Comparison of ENCODE assay signal across 2 cellular contexts in the genomic region with DNA sequence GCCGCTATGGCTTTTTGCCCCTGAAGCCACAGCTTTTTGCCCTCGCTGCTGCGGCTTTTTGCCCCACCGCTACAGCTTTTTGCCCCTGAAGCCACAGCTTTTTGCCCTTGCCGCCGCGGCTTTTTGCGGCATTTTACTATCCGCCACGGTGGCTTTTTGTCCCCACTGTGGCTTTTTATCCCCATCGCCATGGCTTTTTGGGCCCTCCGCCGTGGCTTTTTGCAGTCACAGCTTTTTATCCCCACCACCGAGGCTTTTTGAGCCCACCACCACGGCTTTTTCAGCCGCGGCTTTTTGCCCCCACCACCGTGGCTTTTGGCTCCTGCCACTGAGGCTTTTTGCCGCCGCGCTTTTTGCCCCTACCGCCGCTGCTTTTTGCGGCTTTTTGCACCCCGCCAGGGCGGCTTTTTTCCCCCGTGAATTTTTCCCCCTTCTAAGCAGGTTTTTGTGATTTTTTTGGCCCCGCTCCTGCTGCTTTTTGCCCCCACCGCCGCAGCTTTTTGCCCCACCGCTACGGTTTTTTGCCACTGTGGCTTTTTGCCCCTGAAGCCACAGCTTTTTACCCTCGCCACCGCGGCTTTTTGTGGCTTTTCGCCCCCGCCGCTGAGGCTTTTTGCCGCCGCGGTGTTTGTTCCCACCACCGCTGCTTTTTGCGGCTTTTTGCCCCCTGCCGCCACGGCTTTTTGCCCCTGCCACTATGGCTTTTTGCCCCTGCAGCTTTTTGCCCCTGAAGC.
TF ChIP-seq lines count a peak whose summit lies in the region.

No MANE protein-coding gene starts in this region.

TF ChIP-seq in SK-N-SH, 30 proteins besides CTCF, POLR2A, EP300 and RAD21 (continued from another document):
- TF ChIP-seq, protein P1, sequence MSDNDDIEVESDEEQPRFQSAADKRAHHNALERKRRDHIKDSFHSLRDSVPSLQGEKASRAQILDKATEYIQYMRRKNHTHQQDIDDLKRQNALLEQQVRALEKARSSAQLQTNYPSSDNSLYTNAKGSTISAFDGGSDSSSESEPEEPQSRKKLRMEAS (IDR thresholded peaks at IDR 0.05; ENCODE audit: low read depth), result no peak
- no peak for TF ChIP-seq FOSL2 (IDR thresholded peaks at IDR 0.05; ENCODE audit: borderline replicate concordance, low read depth)
- TF ChIP-seq, protein P2, sequence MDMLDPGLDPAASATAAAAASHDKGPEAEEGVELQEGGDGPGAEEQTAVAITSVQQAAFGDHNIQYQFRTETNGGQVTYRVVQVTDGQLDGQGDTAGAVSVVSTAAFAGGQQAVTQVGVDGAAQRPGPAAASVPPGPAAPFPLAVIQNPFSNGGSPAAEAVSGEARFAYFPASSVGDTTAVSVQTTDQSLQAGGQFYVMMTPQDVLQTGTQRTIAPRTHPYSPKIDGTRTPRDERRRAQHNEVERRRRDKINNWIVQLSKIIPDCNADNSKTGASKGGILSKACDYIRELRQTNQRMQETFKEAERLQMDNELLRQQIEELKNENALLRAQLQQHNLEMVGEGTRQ (IDR thresholded peaks at IDR 0.05; ENCODE audit: borderline replicate concordance, low read depth, low read length), result no peak
- no peak for TF ChIP-seq TCF12 (IDR thresholded peaks at IDR 0.05)
- no peak for TF ChIP-seq RFX5 (IDR thresholded peaks at IDR 0.05; ENCODE audit: low read length)
- no peak for TF ChIP-seq RXRA (IDR thresholded peaks at IDR 0.05; ENCODE audit: borderline replicate concordance, low read depth)
- no peak for TF ChIP-seq JUND (IDR thresholded peaks at IDR 0.05)
- TF ChIP-seq SIN3A (IDR thresholded peaks at IDR 0.05; ENCODE audit: borderline replicate concordance, low read depth, low read length), result no peak
- no peak for TF ChIP-seq NFIC (IDR thresholded peaks at IDR 0.05; ENCODE audit: borderline replicate concordance)
- TF ChIP-seq, protein P3, sequence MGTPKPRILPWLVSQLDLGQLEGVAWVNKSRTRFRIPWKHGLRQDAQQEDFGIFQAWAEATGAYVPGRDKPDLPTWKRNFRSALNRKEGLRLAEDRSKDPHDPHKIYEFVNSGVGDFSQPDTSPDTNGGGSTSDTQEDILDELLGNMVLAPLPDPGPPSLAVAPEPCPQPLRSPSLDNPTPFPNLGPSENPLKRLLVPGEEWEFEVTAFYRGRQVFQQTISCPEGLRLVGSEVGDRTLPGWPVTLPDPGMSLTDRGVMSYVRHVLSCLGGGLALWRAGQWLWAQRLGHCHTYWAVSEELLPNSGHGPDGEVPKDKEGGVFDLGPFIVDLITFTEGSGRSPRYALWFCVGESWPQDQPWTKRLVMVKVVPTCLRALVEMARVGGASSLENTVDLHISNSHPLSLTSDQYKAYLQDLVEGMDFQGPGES (IDR thresholded peaks at IDR 0.05; ENCODE audit: low read depth, low read length), result no peak

TF ChIP-seq in SK-N-SH treated with all-trans-retinoic acid at 6 μM for 48 hours, 23 proteins besides CTCF, POLR2A, EP300 and RAD21 (continued from another document):
- TF ChIP-seq, protein P4, sequence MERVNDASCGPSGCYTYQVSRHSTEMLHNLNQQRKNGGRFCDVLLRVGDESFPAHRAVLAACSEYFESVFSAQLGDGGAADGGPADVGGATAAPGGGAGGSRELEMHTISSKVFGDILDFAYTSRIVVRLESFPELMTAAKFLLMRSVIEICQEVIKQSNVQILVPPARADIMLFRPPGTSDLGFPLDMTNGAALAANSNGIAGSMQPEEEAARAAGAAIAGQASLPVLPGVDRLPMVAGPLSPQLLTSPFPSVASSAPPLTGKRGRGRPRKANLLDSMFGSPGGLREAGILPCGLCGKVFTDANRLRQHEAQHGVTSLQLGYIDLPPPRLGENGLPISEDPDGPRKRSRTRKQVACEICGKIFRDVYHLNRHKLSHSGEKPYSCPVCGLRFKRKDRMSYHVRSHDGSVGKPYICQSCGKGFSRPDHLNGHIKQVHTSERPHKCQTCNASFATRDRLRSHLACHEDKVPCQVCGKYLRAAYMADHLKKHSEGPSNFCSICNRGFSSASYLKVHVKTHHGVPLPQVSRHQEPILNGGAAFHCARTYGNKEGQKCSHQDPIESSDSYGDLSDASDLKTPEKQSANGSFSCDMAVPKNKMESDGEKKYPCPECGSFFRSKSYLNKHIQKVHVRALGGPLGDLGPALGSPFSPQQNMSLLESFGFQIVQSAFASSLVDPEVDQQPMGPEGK (CRISPR knock-in tag; IDR thresholded peaks at IDR 0.05; ENCODE audit: borderline replicate concordance), result no peak
- no peak for TF ChIP-seq ZFP3 (CRISPR knock-in tag; IDR thresholded peaks at IDR 0.05)
- no peak for TF ChIP-seq ZC3H10 (CRISPR knock-in tag; IDR thresholded peaks at IDR 0.05)
- no peak for TF ChIP-seq SNAI2 (CRISPR knock-in tag; IDR thresholded peaks at IDR 0.05)
- no peak for TF ChIP-seq OSR1 (CRISPR knock-in tag; IDR thresholded peaks at IDR 0.05)
- TF ChIP-seq ZNF8 (CRISPR knock-in tag; IDR thresholded peaks at IDR 0.05), result no peak
- no peak for TF ChIP-seq ZNF70 (CRISPR knock-in tag; IDR thresholded peaks at IDR 0.05)
